In the genomic region with DNA sequence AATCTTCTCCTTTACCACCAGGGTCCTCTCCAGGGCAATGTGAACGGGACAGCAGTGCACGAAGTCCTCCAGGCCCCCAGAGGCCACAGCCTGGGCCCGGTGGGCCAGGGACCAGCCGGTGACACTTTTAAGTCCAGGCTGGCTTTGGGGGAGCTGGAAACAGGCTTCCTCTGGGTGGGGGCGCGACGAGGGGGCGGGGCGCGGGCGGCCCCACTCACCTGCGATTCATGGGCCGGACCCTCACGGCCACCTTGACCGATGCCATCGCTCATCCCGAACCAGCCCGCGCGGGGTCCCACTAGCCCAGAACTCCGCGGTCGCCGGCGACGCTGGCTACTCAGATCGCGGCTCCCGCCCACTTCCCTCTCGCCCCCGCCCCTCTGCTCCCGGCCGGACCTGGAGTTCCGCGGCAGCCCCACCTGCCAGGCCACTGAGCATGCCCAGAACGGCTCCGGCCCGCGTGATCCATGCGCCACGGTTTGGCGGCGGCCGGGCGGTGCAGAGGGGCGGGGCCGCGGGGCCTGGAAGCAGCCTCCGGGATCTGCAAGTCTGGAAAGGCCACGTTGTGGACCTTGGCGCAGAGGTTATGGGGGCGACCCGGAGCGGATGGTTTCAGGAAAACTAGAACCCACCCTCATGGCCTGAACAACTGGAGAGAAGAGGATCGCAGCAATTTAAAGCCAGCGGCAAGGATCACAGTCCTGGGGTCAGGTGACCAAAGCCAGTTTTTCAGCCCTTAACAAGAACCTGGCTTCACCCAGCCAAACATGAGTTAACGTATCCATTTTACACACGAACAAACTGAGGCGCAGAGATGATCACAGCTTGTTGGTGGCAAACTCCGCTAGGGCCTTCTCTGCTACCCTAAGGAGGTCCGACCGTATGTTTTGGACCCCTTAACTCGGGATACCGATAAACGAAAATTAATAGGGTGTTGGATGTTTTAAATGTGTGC, we compare ENCODE assay signal across 1 cellular context.
A peak's percentile ranks its signal among the peaks of the same experiment; 100 is the strongest.
TF ChIP-seq lines count a peak whose summit lies in the region.

A gene with protein sequence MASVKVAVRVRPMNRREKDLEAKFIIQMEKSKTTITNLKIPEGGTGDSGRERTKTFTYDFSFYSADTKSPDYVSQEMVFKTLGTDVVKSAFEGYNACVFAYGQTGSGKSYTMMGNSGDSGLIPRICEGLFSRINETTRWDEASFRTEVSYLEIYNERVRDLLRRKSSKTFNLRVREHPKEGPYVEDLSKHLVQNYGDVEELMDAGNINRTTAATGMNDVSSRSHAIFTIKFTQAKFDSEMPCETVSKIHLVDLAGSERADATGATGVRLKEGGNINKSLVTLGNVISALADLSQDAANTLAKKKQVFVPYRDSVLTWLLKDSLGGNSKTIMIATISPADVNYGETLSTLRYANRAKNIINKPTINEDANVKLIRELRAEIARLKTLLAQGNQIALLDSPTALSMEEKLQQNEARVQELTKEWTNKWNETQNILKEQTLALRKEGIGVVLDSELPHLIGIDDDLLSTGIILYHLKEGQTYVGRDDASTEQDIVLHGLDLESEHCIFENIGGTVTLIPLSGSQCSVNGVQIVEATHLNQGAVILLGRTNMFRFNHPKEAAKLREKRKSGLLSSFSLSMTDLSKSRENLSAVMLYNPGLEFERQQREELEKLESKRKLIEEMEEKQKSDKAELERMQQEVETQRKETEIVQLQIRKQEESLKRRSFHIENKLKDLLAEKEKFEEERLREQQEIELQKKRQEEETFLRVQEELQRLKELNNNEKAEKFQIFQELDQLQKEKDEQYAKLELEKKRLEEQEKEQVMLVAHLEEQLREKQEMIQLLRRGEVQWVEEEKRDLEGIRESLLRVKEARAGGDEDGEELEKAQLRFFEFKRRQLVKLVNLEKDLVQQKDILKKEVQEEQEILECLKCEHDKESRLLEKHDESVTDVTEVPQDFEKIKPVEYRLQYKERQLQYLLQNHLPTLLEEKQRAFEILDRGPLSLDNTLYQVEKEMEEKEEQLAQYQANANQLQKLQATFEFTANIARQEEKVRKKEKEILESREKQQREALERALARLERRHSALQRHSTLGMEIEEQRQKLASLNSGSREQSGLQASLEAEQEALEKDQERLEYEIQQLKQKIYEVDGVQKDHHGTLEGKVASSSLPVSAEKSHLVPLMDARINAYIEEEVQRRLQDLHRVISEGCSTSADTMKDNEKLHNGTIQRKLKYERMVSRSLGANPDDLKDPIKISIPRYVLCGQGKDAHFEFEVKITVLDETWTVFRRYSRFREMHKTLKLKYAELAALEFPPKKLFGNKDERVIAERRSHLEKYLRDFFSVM (N-terminal part only) (minus strand): TSS at position 438 of the 955 bp plus-strand sequence. CDS start 173 bp downstream, at position 265.

TF ChIP-seq in HepG2, 621 proteins besides CTCF, POLR2A, EP300 and RAD21 (continued from another document and continues in another):
- TF ChIP-seq, protein P1, sequence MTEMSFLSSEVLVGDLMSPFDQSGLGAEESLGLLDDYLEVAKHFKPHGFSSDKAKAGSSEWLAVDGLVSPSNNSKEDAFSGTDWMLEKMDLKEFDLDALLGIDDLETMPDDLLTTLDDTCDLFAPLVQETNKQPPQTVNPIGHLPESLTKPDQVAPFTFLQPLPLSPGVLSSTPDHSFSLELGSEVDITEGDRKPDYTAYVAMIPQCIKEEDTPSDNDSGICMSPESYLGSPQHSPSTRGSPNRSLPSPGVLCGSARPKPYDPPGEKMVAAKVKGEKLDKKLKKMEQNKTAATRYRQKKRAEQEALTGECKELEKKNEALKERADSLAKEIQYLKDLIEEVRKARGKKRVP (CRISPR knock-in tag; IDR thresholded peaks at IDR 0.05) = 0 out of 4 replicates have a peak, but pooled peaks of 1 of the 2 experiments have one; percentile 14
- TF ChIP-seq, protein P2, sequence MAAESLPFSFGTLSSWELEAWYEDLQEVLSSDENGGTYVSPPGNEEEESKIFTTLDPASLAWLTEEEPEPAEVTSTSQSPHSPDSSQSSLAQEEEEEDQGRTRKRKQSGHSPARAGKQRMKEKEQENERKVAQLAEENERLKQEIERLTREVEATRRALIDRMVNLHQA (CRISPR knock-in tag; IDR thresholded peaks at IDR 0.05) = no peak
- TF ChIP-seq, protein P3, sequence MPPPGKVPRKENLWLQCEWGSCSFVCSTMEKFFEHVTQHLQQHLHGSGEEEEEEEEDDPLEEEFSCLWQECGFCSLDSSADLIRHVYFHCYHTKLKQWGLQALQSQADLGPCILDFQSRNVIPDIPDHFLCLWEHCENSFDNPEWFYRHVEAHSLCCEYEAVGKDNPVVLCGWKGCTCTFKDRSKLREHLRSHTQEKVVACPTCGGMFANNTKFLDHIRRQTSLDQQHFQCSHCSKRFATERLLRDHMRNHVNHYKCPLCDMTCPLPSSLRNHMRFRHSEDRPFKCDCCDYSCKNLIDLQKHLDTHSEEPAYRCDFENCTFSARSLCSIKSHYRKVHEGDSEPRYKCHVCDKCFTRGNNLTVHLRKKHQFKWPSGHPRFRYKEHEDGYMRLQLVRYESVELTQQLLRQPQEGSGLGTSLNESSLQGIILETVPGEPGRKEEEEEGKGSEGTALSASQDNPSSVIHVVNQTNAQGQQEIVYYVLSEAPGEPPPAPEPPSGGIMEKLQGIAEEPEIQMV (CRISPR knock-in tag; IDR thresholded peaks at IDR 0.05; ENCODE audit: low read depth) = peak; percentile 92
- TF ChIP-seq TEAD2 (CRISPR knock-in tag; IDR thresholded peaks at IDR 0.05) (no peak), CAMTA2 (CRISPR knock-in tag; IDR thresholded peaks at IDR 0.05; ENCODE audit: borderline replicate concordance) (peak; percentile 95; the same call in 1 of the 2 replicates), PAX8 (CRISPR knock-in tag; IDR thresholded peaks at IDR 0.05; ENCODE audit: borderline replicate concordance) (no peak), MAZ (IDR thresholded peaks at IDR 0.05; ENCODE audit: borderline replicate concordance, low read depth, low read length) (peak; percentile 100), MAZ (CRISPR knock-in tag; IDR thresholded peaks at IDR 0.05; ENCODE audit: low read depth) (peak; percentile 100), NRL (CRISPR knock-in tag; IDR thresholded peaks at IDR 0.05; ENCODE audit: borderline replicate concordance) (peak; percentile 96), GZF1 (CRISPR knock-in tag; IDR thresholded peaks at IDR 0.05) (peak; percentile 78; the same call in 1 of the 2 replicates), ZSCAN12 (CRISPR knock-in tag; IDR thresholded peaks at IDR 0.05) (peak; percentile 92), RAD51 (IDR thresholded peaks at IDR 0.05; ENCODE audit: borderline replicate concordance) (0 out of 2 replicates have a peak, but pooled peaks have one; percentile 36), KDM2A (CRISPR knock-in tag; IDR thresholded peaks at IDR 0.05; ENCODE audit: borderline replicate concordance, low read depth) (peak; percentile 99), HOXD1 (CRISPR knock-in tag; IDR thresholded peaks at IDR 0.05) (peak; percentile 67; the same call in 1 of the 2 replicates), TAF15 (IDR thresholded peaks at IDR 0.05; ENCODE audit: low read depth, low read length, poor library complexity, severe bottlenecking) (no peak), ZNF20 (CRISPR knock-in tag; IDR thresholded peaks at IDR 0.05) (peak; percentile 96; the same call in 1 of the 2 replicates), ZNF501 (CRISPR knock-in tag; IDR thresholded peaks at IDR 0.05) (peak; percentile 99), GATAD1 (CRISPR knock-in tag; IDR thresholded peaks at IDR 0.05) (peak; percentile 88), PRPF4 (IDR thresholded peaks at IDR 0.05; ENCODE audit: low read depth, low read length, poor library complexity, severe bottlenecking) (no peak), ZNF616 (CRISPR knock-in tag; IDR thresholded peaks at IDR 0.05; ENCODE audit: low read depth) (peak; percentile 86), SOX6 (IDR thresholded peaks at IDR 0.05) (no peak), SOX6 (CRISPR knock-in tag; IDR thresholded peaks at IDR 0.05) (peak; percentile 88)
- TF ChIP-seq, protein P4, sequence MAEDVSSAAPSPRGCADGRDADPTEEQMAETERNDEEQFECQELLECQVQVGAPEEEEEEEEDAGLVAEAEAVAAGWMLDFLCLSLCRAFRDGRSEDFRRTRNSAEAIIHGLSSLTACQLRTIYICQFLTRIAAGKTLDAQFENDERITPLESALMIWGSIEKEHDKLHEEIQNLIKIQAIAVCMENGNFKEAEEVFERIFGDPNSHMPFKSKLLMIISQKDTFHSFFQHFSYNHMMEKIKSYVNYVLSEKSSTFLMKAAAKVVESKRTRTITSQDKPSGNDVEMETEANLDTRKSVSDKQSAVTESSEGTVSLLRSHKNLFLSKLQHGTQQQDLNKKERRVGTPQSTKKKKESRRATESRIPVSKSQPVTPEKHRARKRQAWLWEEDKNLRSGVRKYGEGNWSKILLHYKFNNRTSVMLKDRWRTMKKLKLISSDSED (CRISPR knock-in tag; IDR thresholded peaks at IDR 0.05) = peak; percentile 76; the same call in 1 of the 2 replicates
- TF ChIP-seq, protein P5, sequence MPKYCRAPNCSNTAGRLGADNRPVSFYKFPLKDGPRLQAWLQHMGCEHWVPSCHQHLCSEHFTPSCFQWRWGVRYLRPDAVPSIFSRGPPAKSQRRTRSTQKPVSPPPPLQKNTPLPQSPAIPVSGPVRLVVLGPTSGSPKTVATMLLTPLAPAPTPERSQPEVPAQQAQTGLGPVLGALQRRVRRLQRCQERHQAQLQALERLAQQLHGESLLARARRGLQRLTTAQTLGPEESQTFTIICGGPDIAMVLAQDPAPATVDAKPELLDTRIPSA (CRISPR knock-in tag; IDR thresholded peaks at IDR 0.05; ENCODE audit: borderline replicate concordance) = no peak; the same call in 1 of the 2 replicates
- TF ChIP-seq, protein P6, sequence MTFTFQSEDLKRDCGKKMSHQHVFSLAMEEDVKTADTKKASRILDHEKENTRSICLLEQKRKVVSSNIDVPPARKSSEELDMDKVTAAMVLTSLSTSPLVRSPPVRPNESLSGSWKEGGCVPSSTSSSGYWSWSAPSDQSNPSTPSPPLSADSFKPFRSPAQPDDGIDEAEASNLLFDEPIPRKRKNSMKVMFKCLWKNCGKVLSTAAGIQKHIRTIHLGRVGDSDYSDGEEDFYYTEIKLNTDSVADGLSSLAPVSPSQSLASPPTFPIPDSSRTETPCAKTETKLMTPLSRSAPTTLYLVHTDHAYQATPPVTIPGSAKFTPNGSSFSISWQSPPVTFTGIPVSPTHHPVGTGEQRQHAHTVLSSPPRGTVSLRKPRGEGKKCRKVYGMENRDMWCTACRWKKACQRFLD (CRISPR knock-in tag; IDR thresholded peaks at IDR 0.05; ENCODE audit: borderline replicate concordance) = peak; percentile 53; the same call in 1 of the 2 replicates
- TF ChIP-seq, protein P7, sequence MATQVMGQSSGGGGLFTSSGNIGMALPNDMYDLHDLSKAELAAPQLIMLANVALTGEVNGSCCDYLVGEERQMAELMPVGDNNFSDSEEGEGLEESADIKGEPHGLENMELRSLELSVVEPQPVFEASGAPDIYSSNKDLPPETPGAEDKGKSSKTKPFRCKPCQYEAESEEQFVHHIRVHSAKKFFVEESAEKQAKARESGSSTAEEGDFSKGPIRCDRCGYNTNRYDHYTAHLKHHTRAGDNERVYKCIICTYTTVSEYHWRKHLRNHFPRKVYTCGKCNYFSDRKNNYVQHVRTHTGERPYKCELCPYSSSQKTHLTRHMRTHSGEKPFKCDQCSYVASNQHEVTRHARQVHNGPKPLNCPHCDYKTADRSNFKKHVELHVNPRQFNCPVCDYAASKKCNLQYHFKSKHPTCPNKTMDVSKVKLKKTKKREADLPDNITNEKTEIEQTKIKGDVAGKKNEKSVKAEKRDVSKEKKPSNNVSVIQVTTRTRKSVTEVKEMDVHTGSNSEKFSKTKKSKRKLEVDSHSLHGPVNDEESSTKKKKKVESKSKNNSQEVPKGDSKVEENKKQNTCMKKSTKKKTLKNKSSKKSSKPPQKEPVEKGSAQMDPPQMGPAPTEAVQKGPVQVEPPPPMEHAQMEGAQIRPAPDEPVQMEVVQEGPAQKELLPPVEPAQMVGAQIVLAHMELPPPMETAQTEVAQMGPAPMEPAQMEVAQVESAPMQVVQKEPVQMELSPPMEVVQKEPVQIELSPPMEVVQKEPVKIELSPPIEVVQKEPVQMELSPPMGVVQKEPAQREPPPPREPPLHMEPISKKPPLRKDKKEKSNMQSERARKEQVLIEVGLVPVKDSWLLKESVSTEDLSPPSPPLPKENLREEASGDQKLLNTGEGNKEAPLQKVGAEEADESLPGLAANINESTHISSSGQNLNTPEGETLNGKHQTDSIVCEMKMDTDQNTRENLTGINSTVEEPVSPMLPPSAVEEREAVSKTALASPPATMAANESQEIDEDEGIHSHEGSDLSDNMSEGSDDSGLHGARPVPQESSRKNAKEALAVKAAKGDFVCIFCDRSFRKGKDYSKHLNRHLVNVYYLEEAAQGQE (IDR thresholded peaks at IDR 0.05; ENCODE audit: borderline replicate concordance in 1 of 2, low read depth in 1 of 2, low read length in 2 of 2) = peak in 1 of 2 experiments; percentile 36; a peak in 2 of 4 replicates
- TF ChIP-seq, protein P8, sequence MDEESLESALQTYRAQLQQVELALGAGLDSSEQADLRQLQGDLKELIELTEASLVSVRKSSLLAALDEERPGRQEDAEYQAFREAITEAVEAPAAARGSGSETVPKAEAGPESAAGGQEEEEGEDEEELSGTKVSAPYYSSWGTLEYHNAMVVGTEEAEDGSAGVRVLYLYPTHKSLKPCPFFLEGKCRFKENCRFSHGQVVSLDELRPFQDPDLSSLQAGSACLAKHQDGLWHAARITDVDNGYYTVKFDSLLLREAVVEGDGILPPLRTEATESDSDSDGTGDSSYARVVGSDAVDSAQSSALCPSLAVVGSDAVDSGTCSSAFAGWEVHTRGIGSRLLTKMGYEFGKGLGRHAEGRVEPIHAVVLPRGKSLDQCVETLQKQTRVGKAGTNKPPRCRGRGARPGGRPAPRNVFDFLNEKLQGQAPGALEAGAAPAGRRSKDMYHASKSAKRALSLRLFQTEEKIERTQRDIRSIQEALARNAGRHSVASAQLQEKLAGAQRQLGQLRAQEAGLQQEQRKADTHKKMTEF (CRISPR knock-in tag; IDR thresholded peaks at IDR 0.05) = peak; percentile 98; the same call in 1 of the 2 replicates
- TF ChIP-seq, protein P9, sequence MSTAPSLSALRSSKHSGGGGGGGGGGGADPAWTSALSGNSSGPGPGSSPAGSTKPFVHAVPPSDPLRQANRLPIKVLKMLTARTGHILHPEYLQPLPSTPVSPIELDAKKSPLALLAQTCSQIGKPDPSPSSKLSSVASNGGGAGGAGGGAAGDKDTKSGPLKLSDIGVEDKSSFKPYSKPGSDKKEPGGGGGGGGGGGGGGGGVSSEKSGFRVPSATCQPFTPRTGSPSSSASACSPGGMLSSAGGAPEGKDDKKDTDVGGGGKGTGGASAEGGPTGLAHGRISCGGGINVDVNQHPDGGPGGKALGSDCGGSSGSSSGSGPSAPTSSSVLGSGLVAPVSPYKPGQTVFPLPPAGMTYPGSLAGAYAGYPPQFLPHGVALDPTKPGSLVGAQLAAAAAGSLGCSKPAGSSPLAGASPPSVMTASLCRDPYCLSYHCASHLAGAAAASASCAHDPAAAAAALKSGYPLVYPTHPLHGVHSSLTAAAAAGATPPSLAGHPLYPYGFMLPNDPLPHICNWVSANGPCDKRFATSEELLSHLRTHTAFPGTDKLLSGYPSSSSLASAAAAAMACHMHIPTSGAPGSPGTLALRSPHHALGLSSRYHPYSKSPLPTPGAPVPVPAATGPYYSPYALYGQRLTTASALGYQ (CRISPR knock-in tag; IDR thresholded peaks at IDR 0.05) = peak; percentile 94
- TF ChIP-seq, protein P10, sequence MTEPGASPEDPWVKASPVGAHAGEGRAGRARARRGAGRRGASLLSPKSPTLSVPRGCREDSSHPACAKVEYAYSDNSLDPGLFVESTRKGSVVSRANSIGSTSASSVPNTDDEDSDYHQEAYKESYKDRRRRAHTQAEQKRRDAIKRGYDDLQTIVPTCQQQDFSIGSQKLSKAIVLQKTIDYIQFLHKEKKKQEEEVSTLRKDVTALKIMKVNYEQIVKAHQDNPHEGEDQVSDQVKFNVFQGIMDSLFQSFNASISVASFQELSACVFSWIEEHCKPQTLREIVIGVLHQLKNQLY (CRISPR knock-in tag; IDR thresholded peaks at IDR 0.05) = peak; percentile 57
